Comparison of ENCODE assay signal across 11 cellular contexts in the genomic region with DNA sequence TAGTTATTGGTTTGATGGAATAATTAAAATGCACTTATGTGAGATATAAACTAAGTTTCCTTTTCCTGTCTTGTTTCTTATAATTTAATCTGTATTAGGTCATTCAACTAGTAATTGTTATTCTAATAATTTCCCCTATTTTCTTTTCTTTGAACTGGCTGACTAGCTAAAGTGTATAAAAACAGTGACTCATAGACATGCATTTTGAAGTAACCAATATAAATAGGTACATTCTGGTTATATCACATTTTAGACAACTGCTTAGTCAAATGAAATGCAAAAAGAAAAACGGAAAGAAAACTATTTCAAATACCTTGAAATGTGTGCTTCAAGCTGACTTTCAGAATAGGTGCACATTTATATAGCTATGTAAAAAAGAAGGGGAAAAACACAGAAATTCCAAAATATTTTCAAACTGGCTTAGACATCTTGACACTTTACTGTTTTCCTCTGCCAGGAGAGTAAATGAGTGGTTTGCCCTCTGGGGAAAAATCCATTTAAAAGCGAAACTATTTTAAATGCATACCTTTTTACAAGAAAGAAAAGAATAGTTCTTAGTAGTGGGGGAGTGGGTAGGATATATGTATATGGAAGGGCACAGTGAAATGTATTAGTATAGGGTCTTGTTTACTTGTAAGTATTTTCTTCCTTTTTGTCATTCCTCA. TPM values are rescaled to one million over a fixed set of nuclear protein-coding genes. Genes with fewer than 3 reads are reported as not detected.
DNase-seq lines count a peak whose midpoint lies in the region; ATAC-seq, FAIRE-seq and TF ChIP-seq lines count a peak whose summit lies in the region.
"Had no signal": no experiment of that assay in that cellular context is flagged by ENCODE, and none has a peak within 500 bp of the region (broad histone marks: within the 10 kb centered on the region; RNA-seq: fewer than 3 reads in every experiment).

No MANE protein-coding gene starts in this region.

- H3K4me1 Mint-ChIP-seq in activated T-helper 2 cell treated with anti-CD3 and anti-CD28 coated beads, Interferon-gamma antibody, Interleukin-2, Interleukin-4, amounts not matched to agents 10 μg/mL and 5 μg/mL and 100 μg/mL, durations not matched to agents 14 hours and 24 hours and 36 hours (ENCODE audit: low read depth) = peaks cover 41% of the 10 kb centered on the region

- H3K4me3 ChIP-seq in DOHH2 (ENCODE audit: low read length) = no peak overlapping the region
- no peak overlapping the region for H3K4me3 ChIP-seq in kidney epithelial cell (ENCODE audit: low read depth, low read length)
- no peak overlapping the region for H3K4me3 ChIP-seq in HAP-1
- H3K4me3 ChIP-seq: lung had no signal

- H3K27me3 ChIP-seq in DOHH2 (ENCODE audit: control insufficient read depth, low read length) = no peaks in the 10 kb centered on the region
- no peaks in the 10 kb centered on the region for H3K27me3 ChIP-seq in kidney epithelial cell (ENCODE audit: control insufficient read depth, insufficient read depth, low read length)
- H3K27me3 ChIP-seq in HAP-1 (ENCODE audit: low read depth) = no peaks in the 10 kb centered on the region

- in situ Hi-C loops in HAP-1 (cut with MboI; ENCODE audit: low sequenced_read_pairs) = no loop called here

- H3K9me2 ChIP-seq in DOHH2 (replicated peaks; ENCODE audit: control insufficient read depth, low read length) = no peaks in the 10 kb centered on the region

- no peak for TF ChIP-seq CTCF in DOHH2 (IDR thresholded peaks at IDR 0.05; ENCODE audit: low read depth, low read length, poor library complexity, severe bottlenecking)
- no peak for TF ChIP-seq CTCF in kidney epithelial cell (IDR thresholded peaks at IDR 0.05; ENCODE audit: insufficient read depth, low read length, poor library complexity, severe bottlenecking)

- H3K27me3 Mint-ChIP-seq in activated T-helper 2 cell treated with anti-CD3 and anti-CD28 coated beads, Interferon-gamma antibody, Interleukin-2, Interleukin-4, amounts not matched to agents 10 μg/mL and 5 μg/mL and 100 μg/mL, durations not matched to agents 14 hours and 24 hours and 36 hours (ENCODE audit: low read depth) = no peaks in the 10 kb centered on the region
- H3K27me3 Mint-ChIP-seq: CD4-positive, alpha-beta memory T cell had no signal

- H3K36me3 ChIP-seq in DOHH2 (ENCODE audit: control insufficient read depth, low read length) = peaks cover 45% of the 10 kb centered on the region
- no peaks in the 10 kb centered on the region for H3K36me3 ChIP-seq in kidney epithelial cell (ENCODE audit: control insufficient read depth, insufficient read depth, low read length)
- no peaks in the 10 kb centered on the region for H3K36me3 ChIP-seq in HAP-1 (replicated peaks)

- H3K4me1 ChIP-seq in DOHH2 (ENCODE audit: control insufficient read depth, low read length) (peaks cover 56% of the 10 kb centered on the region), HAP-1 (no peaks in the 10 kb centered on the region)

- H3K79me2 ChIP-seq in DOHH2 (ENCODE audit: control insufficient read depth, low read length) = peaks cover 97% of the 10 kb centered on the region

- H3K9me3 ChIP-seq in DOHH2 (ENCODE audit: control insufficient read depth, insufficient read depth, low read length) (no peaks in the 10 kb centered on the region), HAP-1 (no peaks in the 10 kb centered on the region)

- H3K27ac Mint-ChIP-seq in activated T-helper 2 cell treated with anti-CD3 and anti-CD28 coated beads, Interferon-gamma antibody, Interleukin-2, Interleukin-4, amounts not matched to agents 10 μg/mL and 5 μg/mL and 100 μg/mL, durations not matched to agents 14 hours and 24 hours and 36 hours = peak overlapping the region; percentile 1
- H3K27ac Mint-ChIP-seq: CD4-positive, alpha-beta memory T cell had no signal

- DNase-seq in activated T-helper 2 cell treated with anti-CD3 and anti-CD28 coated beads, Interferon-gamma antibody, Interleukin-2, Interleukin-4, amounts not matched to agents 10 μg/mL and 5 μg/mL and 100 μg/mL, durations not matched to agents 14 hours and 24 hours and 36 hours (ENCODE audit: low spot score) = no peak
- DNase-seq in kidney epithelial cell (ENCODE audit: low read depth) (peak; percentile 5), HTR-8/SVneo (ENCODE audit: insufficient read length, low spot score) (no peak), NCI-H82 treated with DMSO at 0.1 percent for 48 hours (lab: John Stamatoyannopoulos, UW; ENCODE audit: unreplicated experiment) (no peak), HAP-1 (ENCODE audit: low spot score in 2 of 2) (no peak)
- DNase-seq: CD4-positive, alpha-beta memory T cell; NCI-H1417 treated with DMSO at 0.1 percent for 48 hours had no signal

- no peaks in the 10 kb centered on the region for H3K9me3 Mint-ChIP-seq in activated T-helper 2 cell treated with anti-CD3 and anti-CD28 coated beads, Interferon-gamma antibody, Interleukin-2, Interleukin-4, amounts not matched to agents 10 μg/mL and 5 μg/mL and 100 μg/mL, durations not matched to agents 14 hours and 24 hours and 36 hours
- H3K9me3 Mint-ChIP-seq: CD4-positive, alpha-beta memory T cell had no signal

- H3K4me3 Mint-ChIP-seq in activated T-helper 2 cell treated with anti-CD3 and anti-CD28 coated beads, Interferon-gamma antibody, Interleukin-2, Interleukin-4, amounts not matched to agents 10 μg/mL and 5 μg/mL and 100 μg/mL, durations not matched to agents 14 hours and 24 hours and 36 hours (ENCODE audit: low read depth) = no peak overlapping the region

- H4K20me1 ChIP-seq in DOHH2 (ENCODE audit: control insufficient read depth, insufficient read depth, low read depth, low read length) = peaks cover 6% of the 10 kb centered on the region

- FAIRE-seq in HTR-8/SVneo (lab: Jason Lieb, UNC) = no peak
- FAIRE-seq: endometrium had no signal

- H3K36me3 Mint-ChIP-seq in activated T-helper 2 cell treated with anti-CD3 and anti-CD28 coated beads, Interferon-gamma antibody, Interleukin-2, Interleukin-4, amounts not matched to agents 10 μg/mL and 5 μg/mL and 100 μg/mL, durations not matched to agents 14 hours and 24 hours and 36 hours (ENCODE audit: low read depth) = peaks cover 19% of the 10 kb centered on the region
- H3K36me3 Mint-ChIP-seq: CD4-positive, alpha-beta memory T cell had no signal

- no peak overlapping the region for H3K27ac ChIP-seq in DOHH2 (ENCODE audit: low read depth, low read length)

- intact Hi-C loops in activated T-helper 2 cell treated with anti-CD3 and anti-CD28 coated beads, Interferon-gamma antibody, Interleukin-2, Interleukin-4, amounts not matched to agents 10 μg/mL and 5 μg/mL and 100 μg/mL, durations not matched to agents 14 hours and 24 hours and 36 hours (cut with micrococcal nuclease) = no loop called here

- ATAC-seq in HG02610 (IDR thresholded peaks at IDR 0.05; ENCODE audit: unreplicated experiment) = peak; percentile 19

- no peaks in the 10 kb centered on the region for H3F3A ChIP-seq in DOHH2 (ENCODE audit: control insufficient read depth, insufficient read depth)

- peak overlapping the region; percentile 27; the same call in 1 of the 2 replicates for H3K4me2 ChIP-seq in DOHH2 (ENCODE audit: low read length)

RNA-seq across cellular contexts. Expression of gene KCNQ5, which starts 28.3 kb away (rescaled TPM):
- 15.3 and 18.8 TPM in 2 replicates for total RNA-seq in activated T-helper 2 cell treated with anti-CD3 and anti-CD28 coated beads, Interferon-gamma antibody, Interleukin-2, Interleukin-4, amounts not matched to agents 10 μg/mL and 5 μg/mL and 100 μg/mL, durations not matched to agents 14 hours and 24 hours and 36 hours
- 1.9 and 2.5 TPM in 2 replicates for total RNA-seq in kidney epithelial cell
